ENCODE assay signal across 8 cellular contexts in genomic region chr12:57127101-57127709, GRCh38. TPM values are rescaled to one million over a fixed set of nuclear protein-coding genes. Genes with fewer than 3 reads are reported as not detected.
A peak's percentile ranks its signal among the peaks of the same experiment; 100 is the strongest.
DNase-seq lines count a peak whose midpoint lies in the region; ATAC-seq, FAIRE-seq and TF ChIP-seq lines count a peak whose summit lies in the region.

No MANE protein-coding gene starts in this region.

- ATAC-seq in HepG2 = peak; percentile 83
- ATAC-seq in stimulated activated memory B cell treated with anti-CD40 and anti-IgM and Interleukin-4, amounts not matched to agents 10 μg/mL and 1 μg/mL and 100 μg/mL, for 72 hours = peak; percentile 44

- H3K9ac ChIP-seq in Karpas-422 (ENCODE audit: low read length) (peak overlapping the region; percentile 72), HepG2 (ENCODE audit: insufficient read depth, low read depth, low read length) (peak overlapping the region; percentile 82)

- no peaks in the 10 kb centered on the region for H3K9me2 ChIP-seq in Karpas-422 (replicated peaks; ENCODE audit: insufficient read depth, low read length)

- peaks cover 26% of the 10 kb centered on the region for H3K4me1 Mint-ChIP-seq in stimulated activated memory B cell treated with anti-CD40 and anti-IgM and Interleukin-4, amounts not matched to agents 10 μg/mL and 1 μg/mL and 100 μg/mL, for 72 hours

- peak; percentile 52 for TF ChIP-seq CTCF in GM06990 (IDR thresholded peaks at IDR 0.05; ENCODE audit: insufficient read depth, low read length, poor library complexity, severe bottlenecking)
- peak; percentile 88 for TF ChIP-seq CTCF in HepG2 (CRISPR knock-in tag; IDR thresholded peaks at IDR 0.05)

- H3K4me3 Mint-ChIP-seq in stimulated activated memory B cell treated with anti-CD40 and anti-IgM and Interleukin-4, amounts not matched to agents 10 μg/mL and 1 μg/mL and 100 μg/mL, for 72 hours = peak overlapping the region; percentile 89

- H3K27ac Mint-ChIP-seq in stimulated activated memory B cell treated with anti-CD40 and anti-IgM and Interleukin-4, amounts not matched to agents 10 μg/mL and 1 μg/mL and 100 μg/mL, for 72 hours = peak overlapping the region; percentile 55

- peak overlapping the region; percentile 75 for H3K4me2 ChIP-seq in Karpas-422 (ENCODE audit: low read depth, low read length, poor library complexity, severe bottlenecking)
- peak overlapping the region; percentile 76 for H3K4me2 ChIP-seq in HepG2 (ENCODE audit: low read depth, low read length)

- H3K27ac ChIP-seq in Karpas-422 (ENCODE audit: low read length) (no peak overlapping the region), HepG2 (ENCODE audit: extremely low read length, insufficient read depth, low read length) (peak overlapping the region; percentile 92)

- intact Hi-C loops in HepG2 (cut with micrococcal nuclease; ENCODE audit: unreplicated experiment) = loop anchor here (1.0 kb wide), 2 partner anchors 23 to 46 kb away; no protein-coding TSS in a partner anchor

- peak; percentile 41 for DNase-seq in GM06990 (ENCODE audit: extremely low read depth, insufficient read length)
- DNase-seq in Karpas-422 = peak; percentile 75
- peak; percentile 31 for DNase-seq in T-helper 9 cell
- peak; percentile 77 for DNase-seq in cerebellar cortex (ENCODE audit: low spot score)
- DNase-seq in HepG2 (ENCODE audit: low spot score) = peak; percentile 84
- no peak for DNase-seq in NCI-H446 treated with DMSO at 0.1 percent for 48 hours (lab: John Stamatoyannopoulos, UW)
- DNase-seq in pons (ENCODE audit: low spot score) = no peak

- H3K79me2 ChIP-seq in Karpas-422 (ENCODE audit: low read length) (no peaks in the 10 kb centered on the region), HepG2 (ENCODE audit: insufficient read depth, low read length) (peaks cover 36% of the 10 kb centered on the region)

- peak overlapping the region; percentile 61 for H3K4me3 ChIP-seq in GM06990 (replicated peaks; ENCODE audit: low read depth, low read length)
- peak overlapping the region; percentile 69 for H3K4me3 ChIP-seq in Karpas-422 (ENCODE audit: low read length)
- peak overlapping the region; percentile 87 to 96 (median 88) for H3K4me3 ChIP-seq in HepG2 (replicated peaks in 1 of 3; ENCODE audit: insufficient read depth in 1 of 3, low read depth in 2 of 3, low read length in 3 of 3)

- H3K9me3 ChIP-seq in Karpas-422 (ENCODE audit: low read length) = peaks cover 6% of the 10 kb centered on the region; the same call in 1 of the 2 replicates
- H3K9me3 ChIP-seq in HepG2 (ENCODE audit: low read length) = no peaks in the 10 kb centered on the region

- H4K20me1 ChIP-seq in Karpas-422 (ENCODE audit: insufficient read depth, low read depth, low read length) (no peaks in the 10 kb centered on the region), HepG2 (ENCODE audit: insufficient read depth, low read length) (peaks cover 14% of the 10 kb centered on the region)

- CTCF ChIA-PET in HepG2 (lab: Yijun Ruan, JAX; ENCODE audit: low intra/inter-chr PET ratio, low total read pairs) = interaction anchor here (0.9 to 2.0 kb wide), 4 partner anchors 44 to 55 kb away, joined by 3 to 22 read pairs (median 10); no protein-coding TSS in a partner anchor

- peaks cover 12% of the 10 kb centered on the region for H3K4me1 ChIP-seq in Karpas-422 (ENCODE audit: low read length)
- peaks cover 36% of the 10 kb centered on the region for H3K4me1 ChIP-seq in HepG2 (ENCODE audit: insufficient read depth, low read length)

- in situ Hi-C loops in HepG2 (cut with HindIII; ENCODE audit: extremely low pct_ligation_motif_present, low pct_unique_long_range_greater_than_20kb) = no loop called here

- WGBS in HepG2 (ENCODE audit: low lambda C conversion rate) = 4% methylated on average over 13 of the region's 26 CpGs

- peak; percentile 59 to 64 for TF ChIP-seq POLR2A in HepG2 (IDR thresholded peaks at IDR 0.05; ENCODE audit: insufficient read depth in 1 of 2, low read depth in 2 of 2, low read length in 2 of 2)

- H2AFZ ChIP-seq in Karpas-422 (ENCODE audit: low read length) = peak overlapping the region; percentile 72; the same call in 1 of the 2 replicates
- H2AFZ ChIP-seq in HepG2 (ENCODE audit: low read length) = no peak overlapping the region

- TF ChIP-seq EP300 in HepG2 (IDR thresholded peaks at IDR 0.05; ENCODE audit: low read depth in 2 of 2, low read length in 2 of 2) (peak in 1 of 2 experiments; percentile 28; a peak in 1 of 4 replicates), HepG2 (CRISPR knock-in tag; IDR thresholded peaks at IDR 0.05; ENCODE audit: borderline replicate concordance) (peak; percentile 9; the same call in 1 of the 2 replicates)

- peaks cover 6% of the 10 kb centered on the region for H3K9me3 Mint-ChIP-seq in stimulated activated memory B cell treated with anti-CD40 and anti-IgM and Interleukin-4, amounts not matched to agents 10 μg/mL and 1 μg/mL and 100 μg/mL, for 72 hours

- POLR2A ChIA-PET in HepG2 (lab: Yijun Ruan, JAX) = interaction anchor here (0.8 to 16.0 kb wide), 26 partner anchors 10 to 327 kb away, joined by 3 to 827 read pairs (median 8); partner anchors contain the start of genes INHBE, LRP1-AS, MYO1A and NAB2

- peaks cover 5% of the 10 kb centered on the region for H3K36me3 Mint-ChIP-seq in stimulated activated memory B cell treated with anti-CD40 and anti-IgM and Interleukin-4, amounts not matched to agents 10 μg/mL and 1 μg/mL and 100 μg/mL, for 72 hours

- BruUV-seq in HepG2 (replicated peaks; lab: Mats Ljungman, UMichigan) = TSS peak; percentile 84

- FAIRE-seq in HepG2 (lab: Jason Lieb, UNC) = peak; percentile 60

- peak; percentile 84 for TF ChIP-seq RAD21 in HepG2 (CRISPR knock-in tag; IDR thresholded peaks at IDR 0.05)

- H3K27me3 ChIP-seq in GM06990 (replicated peaks; ENCODE audit: control insufficient read depth, insufficient read depth, low read length) (peaks cover 4% of the 10 kb centered on the region), Karpas-422 (ENCODE audit: low read length) (no peaks in the 10 kb centered on the region), HepG2 (ENCODE audit: control insufficient read depth in 1 of 2, insufficient read depth in 2 of 2, low read length in 2 of 2) (no peaks in the 10 kb centered on the region; a peak in 1 of 5 replicates)

- H3K27me3 Mint-ChIP-seq in stimulated activated memory B cell treated with anti-CD40 and anti-IgM and Interleukin-4, amounts not matched to agents 10 μg/mL and 1 μg/mL and 100 μg/mL, for 72 hours = no peaks in the 10 kb centered on the region

- H3K36me3 ChIP-seq in GM06990 (ENCODE audit: control insufficient read depth, insufficient read depth, low read length) (no peaks in the 10 kb centered on the region), Karpas-422 (ENCODE audit: insufficient read depth, low read length) (no peaks in the 10 kb centered on the region), HepG2 (replicated peaks in 1 of 2; ENCODE audit: control insufficient read depth in 1 of 2, insufficient read depth in 2 of 2, low read length in 2 of 2) (peaks cover 0 to 3% of the 10 kb centered on the region in 2 experiments; a peak in 1 of 5 replicates)

RNA-seq across cellular contexts. Expression of gene LRP1, which starts 1.1 kb away (rescaled TPM):
- total RNA-seq in Karpas-422 (2014; rRNA removed; shearing (Covaris generic); ENCODE audit: low replicate concordance) = 0.56 and 3.1 TPM in 2 replicates
- 14.7 and 16.5 TPM in 2 replicates for total RNA-seq in HepG2 (2016; rRNA removed; fragmentation: Illumina TruSeq; extraction: Trizol)
- 7.0 and 7.1 TPM in 2 replicates for total RNA-seq in HepG2 (2016; cell fraction: cytosol; rRNA removed; fragmentation: Illumina TruSeq; extraction: Trizol; ENCODE audit: low read depth)
- total RNA-seq in HepG2 (2016; cell fraction: insoluble cytoplasmic fraction; rRNA removed; fragmentation: Illumina TruSeq; extraction: Trizol) = 12.6 and 13.0 TPM in 2 replicates
- total RNA-seq in HepG2 (2016; cell fraction: membrane; rRNA removed; fragmentation: Illumina TruSeq; extraction: Trizol) = 9.7 and 10.2 TPM in 2 replicates
- total RNA-seq in HepG2 (2016; cell fraction: nucleus; rRNA removed; fragmentation: Illumina TruSeq; extraction: Trizol) = 47.7 and 58.7 TPM in 2 replicates
- 30.8 and 33.6 TPM in 2 replicates for polyA plus RNA-seq in HepG2 (2011; rRNA removed)
- 30.4 and 39.0 TPM in 2 replicates for polyA plus RNA-seq in HepG2 (2011; cell fraction: cytosol; rRNA removed)
- 188 and 243 TPM in 2 replicates for polyA plus RNA-seq in HepG2 (2011; cell fraction: nucleus; rRNA removed)
- polyA plus RNA-seq in HepG2 (2012) = 92.4 and 98.3 TPM in 2 replicates
- polyA plus RNA-seq in HepG2 (2016; cell fraction: cytosol; fragmentation: Illumina TruSeq; extraction: Trizol; ENCODE audit: low read depth) = 2.5 TPM in 2 replicates
- 11.6 and 18.1 TPM in 2 replicates for polyA plus RNA-seq in HepG2 (2016; cell fraction: insoluble cytoplasmic fraction; fragmentation: Illumina TruSeq; extraction: Trizol; ENCODE audit: low read depth)
- polyA plus RNA-seq in HepG2 (2016; cell fraction: membrane; fragmentation: Illumina TruSeq; extraction: Trizol; ENCODE audit: low read depth) = 4.9 TPM in 2 replicates
- 95.2 and 99.3 TPM in 2 replicates for polyA plus RNA-seq in HepG2 (2016; cell fraction: nucleus; fragmentation: Illumina TruSeq; extraction: Trizol; ENCODE audit: insufficient read depth, low read depth)
- polyA minus RNA-seq in HepG2 (2011; rRNA and poly(A)+ RNA removed; ENCODE audit: low replicate concordance) = 6.6 and 218 TPM in 2 replicates
- 92.2 and 104 TPM in 2 replicates for polyA minus RNA-seq in HepG2 (2011; cell fraction: cytosol; rRNA and poly(A)+ RNA removed)
- 85.0 and 102 TPM in 2 replicates for polyA minus RNA-seq in HepG2 (2011; cell fraction: nucleus; rRNA and poly(A)+ RNA removed)

RNA-seq across cellular contexts. Expression of gene STAT6, which starts 16.0 kb away (rescaled TPM):
- total RNA-seq in Karpas-422 (2014; rRNA removed; shearing (Covaris generic); ENCODE audit: low replicate concordance) = 116 and 140 TPM in 2 replicates
- total RNA-seq in HepG2 (2016; rRNA removed; fragmentation: Illumina TruSeq; extraction: Trizol) = 19.4 and 28.0 TPM in 2 replicates
- total RNA-seq in HepG2 (2016; cell fraction: cytosol; rRNA removed; fragmentation: Illumina TruSeq; extraction: Trizol; ENCODE audit: low read depth) = 6.8 and 8.2 TPM in 2 replicates
- total RNA-seq in HepG2 (2016; cell fraction: insoluble cytoplasmic fraction; rRNA removed; fragmentation: Illumina TruSeq; extraction: Trizol) = 16.5 and 28.8 TPM in 2 replicates
- 12.1 and 12.8 TPM in 2 replicates for total RNA-seq in HepG2 (2016; cell fraction: membrane; rRNA removed; fragmentation: Illumina TruSeq; extraction: Trizol)
- total RNA-seq in HepG2 (2016; cell fraction: nucleus; rRNA removed; fragmentation: Illumina TruSeq; extraction: Trizol) = 25.5 and 33.3 TPM in 2 replicates
- polyA plus RNA-seq in HepG2 (2011; rRNA removed) = 62.2 and 68.7 TPM in 2 replicates
- 28.2 and 38.4 TPM in 2 replicates for polyA plus RNA-seq in HepG2 (2011; cell fraction: cytosol; rRNA removed)
- 203 and 258 TPM in 2 replicates for polyA plus RNA-seq in HepG2 (2011; cell fraction: nucleus; rRNA removed)
- polyA plus RNA-seq in HepG2 (2012) = 33.9 and 37.3 TPM in 2 replicates
- 3.4 and 3.9 TPM in 2 replicates for polyA plus RNA-seq in HepG2 (2016; cell fraction: cytosol; fragmentation: Illumina TruSeq; extraction: Trizol; ENCODE audit: low read depth)
- 16.5 and 19.0 TPM in 2 replicates for polyA plus RNA-seq in HepG2 (2016; cell fraction: insoluble cytoplasmic fraction; fragmentation: Illumina TruSeq; extraction: Trizol; ENCODE audit: low read depth)
- 8.0 and 8.1 TPM in 2 replicates for polyA plus RNA-seq in HepG2 (2016; cell fraction: membrane; fragmentation: Illumina TruSeq; extraction: Trizol; ENCODE audit: low read depth)
- 87.2 and 88.4 TPM in 2 replicates for polyA plus RNA-seq in HepG2 (2016; cell fraction: nucleus; fragmentation: Illumina TruSeq; extraction: Trizol; ENCODE audit: insufficient read depth, low read depth)
- polyA minus RNA-seq in HepG2 (2011; rRNA and poly(A)+ RNA removed; ENCODE audit: low replicate concordance) = 65.8 and 169 TPM in 2 replicates
- polyA minus RNA-seq in HepG2 (2011; cell fraction: cytosol; rRNA and poly(A)+ RNA removed) = 16.4 and 22.5 TPM in 2 replicates
- 34.6 and 43.3 TPM in 2 replicates for polyA minus RNA-seq in HepG2 (2011; cell fraction: nucleus; rRNA and poly(A)+ RNA removed)

RNA-seq across cellular contexts. Expression of gene LRP1-AS, which starts 20.2 kb away (rescaled TPM):
- total RNA-seq in Karpas-422 (2014; rRNA removed; shearing (Covaris generic); ENCODE audit: low replicate concordance) = not detected in 2 replicates
- not detected in 2 replicates for total RNA-seq in HepG2 (2016; rRNA removed; fragmentation: Illumina TruSeq; extraction: Trizol)
- not detected in 2 replicates for total RNA-seq in HepG2 (2016; cell fraction: cytosol; rRNA removed; fragmentation: Illumina TruSeq; extraction: Trizol; ENCODE audit: low read depth)
- total RNA-seq in HepG2 (2016; cell fraction: insoluble cytoplasmic fraction; rRNA removed; fragmentation: Illumina TruSeq; extraction: Trizol) = not detected in 2 replicates
- total RNA-seq in HepG2 (2016; cell fraction: membrane; rRNA removed; fragmentation: Illumina TruSeq; extraction: Trizol) = not detected in 2 replicates
- total RNA-seq in HepG2 (2016; cell fraction: nucleus; rRNA removed; fragmentation: Illumina TruSeq; extraction: Trizol) = not detected in 2 replicates
- 0.20 TPM in 1 of 2 replicates, not detected in the other for polyA plus RNA-seq in HepG2 (2011; rRNA removed)
- polyA plus RNA-seq in HepG2 (2011; cell fraction: cytosol; rRNA removed) = not detected in 2 replicates
- not detected in 2 replicates for polyA plus RNA-seq in HepG2 (2011; cell fraction: nucleus; rRNA removed)
- not detected in 2 replicates for polyA plus RNA-seq in HepG2 (2012)
- not detected in 2 replicates for polyA plus RNA-seq in HepG2 (2016; cell fraction: cytosol; fragmentation: Illumina TruSeq; extraction: Trizol; ENCODE audit: low read depth)
- not detected in 2 replicates for polyA plus RNA-seq in HepG2 (2016; cell fraction: insoluble cytoplasmic fraction; fragmentation: Illumina TruSeq; extraction: Trizol; ENCODE audit: low read depth)
- not detected in 2 replicates for polyA plus RNA-seq in HepG2 (2016; cell fraction: membrane; fragmentation: Illumina TruSeq; extraction: Trizol; ENCODE audit: low read depth)
- polyA plus RNA-seq in HepG2 (2016; cell fraction: nucleus; fragmentation: Illumina TruSeq; extraction: Trizol; ENCODE audit: insufficient read depth, low read depth) = not detected in 2 replicates
- polyA minus RNA-seq in HepG2 (2011; rRNA and poly(A)+ RNA removed; ENCODE audit: low replicate concordance) = not detected in 2 replicates
- not detected in 2 replicates for polyA minus RNA-seq in HepG2 (2011; cell fraction: cytosol; rRNA and poly(A)+ RNA removed)
- polyA minus RNA-seq in HepG2 (2011; cell fraction: nucleus; rRNA and poly(A)+ RNA removed) = not detected in 2 replicates

RNA-seq across cellular contexts. Expression of gene NAB2, which starts 38.3 kb away (rescaled TPM):
- total RNA-seq in Karpas-422 (2014; rRNA removed; shearing (Covaris generic); ENCODE audit: low replicate concordance) = 19.4 and 38.0 TPM in 2 replicates
- total RNA-seq in HepG2 (2016; rRNA removed; fragmentation: Illumina TruSeq; extraction: Trizol) = 11.0 and 11.7 TPM in 2 replicates
- 3.0 and 3.6 TPM in 2 replicates for total RNA-seq in HepG2 (2016; cell fraction: cytosol; rRNA removed; fragmentation: Illumina TruSeq; extraction: Trizol; ENCODE audit: low read depth)
- 11.0 and 11.7 TPM in 2 replicates for total RNA-seq in HepG2 (2016; cell fraction: insoluble cytoplasmic fraction; rRNA removed; fragmentation: Illumina TruSeq; extraction: Trizol)
- total RNA-seq in HepG2 (2016; cell fraction: membrane; rRNA removed; fragmentation: Illumina TruSeq; extraction: Trizol) = 6.6 and 6.9 TPM in 2 replicates
- 5.9 and 6.3 TPM in 2 replicates for total RNA-seq in HepG2 (2016; cell fraction: nucleus; rRNA removed; fragmentation: Illumina TruSeq; extraction: Trizol)
- 12.9 and 17.5 TPM in 2 replicates for polyA plus RNA-seq in HepG2 (2011; rRNA removed)
- 11.8 and 13.8 TPM in 2 replicates for polyA plus RNA-seq in HepG2 (2011; cell fraction: cytosol; rRNA removed)
- polyA plus RNA-seq in HepG2 (2011; cell fraction: nucleus; rRNA removed) = 15.3 and 15.9 TPM in 2 replicates
- polyA plus RNA-seq in HepG2 (2012) = 8.1 and 11.0 TPM in 2 replicates
- polyA plus RNA-seq in HepG2 (2016; cell fraction: cytosol; fragmentation: Illumina TruSeq; extraction: Trizol; ENCODE audit: low read depth) = 1.9 and 2.1 TPM in 2 replicates
- 11.1 and 11.2 TPM in 2 replicates for polyA plus RNA-seq in HepG2 (2016; cell fraction: insoluble cytoplasmic fraction; fragmentation: Illumina TruSeq; extraction: Trizol; ENCODE audit: low read depth)
- 4.3 and 4.7 TPM in 2 replicates for polyA plus RNA-seq in HepG2 (2016; cell fraction: membrane; fragmentation: Illumina TruSeq; extraction: Trizol; ENCODE audit: low read depth)
- polyA plus RNA-seq in HepG2 (2016; cell fraction: nucleus; fragmentation: Illumina TruSeq; extraction: Trizol; ENCODE audit: insufficient read depth, low read depth) = 14.2 and 14.8 TPM in 2 replicates
- 19.1 and 23.7 TPM in 2 replicates for polyA minus RNA-seq in HepG2 (2011; rRNA and poly(A)+ RNA removed; ENCODE audit: low replicate concordance)
- 9.8 and 9.9 TPM in 2 replicates for polyA minus RNA-seq in HepG2 (2011; cell fraction: cytosol; rRNA and poly(A)+ RNA removed)
- 5.2 and 7.7 TPM in 2 replicates for polyA minus RNA-seq in HepG2 (2011; cell fraction: nucleus; rRNA and poly(A)+ RNA removed)

RNA-seq across cellular contexts. Expression of gene NEMP1, which starts 48.6 kb away (rescaled TPM):
- 34.2 and 59.6 TPM in 2 replicates for total RNA-seq in Karpas-422 (2014; rRNA removed; shearing (Covaris generic); ENCODE audit: low replicate concordance)
- total RNA-seq in HepG2 (2016; rRNA removed; fragmentation: Illumina TruSeq; extraction: Trizol) = 8.3 and 12.9 TPM in 2 replicates
- 1.1 and 1.5 TPM in 2 replicates for total RNA-seq in HepG2 (2016; cell fraction: cytosol; rRNA removed; fragmentation: Illumina TruSeq; extraction: Trizol; ENCODE audit: low read depth)
- 8.4 and 12.6 TPM in 2 replicates for total RNA-seq in HepG2 (2016; cell fraction: insoluble cytoplasmic fraction; rRNA removed; fragmentation: Illumina TruSeq; extraction: Trizol)
- total RNA-seq in HepG2 (2016; cell fraction: membrane; rRNA removed; fragmentation: Illumina TruSeq; extraction: Trizol) = 3.9 and 4.4 TPM in 2 replicates
- total RNA-seq in HepG2 (2016; cell fraction: nucleus; rRNA removed; fragmentation: Illumina TruSeq; extraction: Trizol) = 18.4 and 20.1 TPM in 2 replicates
- polyA plus RNA-seq in HepG2 (2011; rRNA removed) = 7.4 and 11.4 TPM in 2 replicates
- 4.1 and 4.8 TPM in 2 replicates for polyA plus RNA-seq in HepG2 (2011; cell fraction: cytosol; rRNA removed)
- polyA plus RNA-seq in HepG2 (2011; cell fraction: nucleus; rRNA removed) = 14.3 and 15.1 TPM in 2 replicates
- 4.5 and 6.4 TPM in 2 replicates for polyA plus RNA-seq in HepG2 (2012)
- 0.51 and 0.62 TPM in 2 replicates for polyA plus RNA-seq in HepG2 (2016; cell fraction: cytosol; fragmentation: Illumina TruSeq; extraction: Trizol; ENCODE audit: low read depth)
- polyA plus RNA-seq in HepG2 (2016; cell fraction: insoluble cytoplasmic fraction; fragmentation: Illumina TruSeq; extraction: Trizol; ENCODE audit: low read depth) = 5.7 and 6.0 TPM in 2 replicates
- polyA plus RNA-seq in HepG2 (2016; cell fraction: membrane; fragmentation: Illumina TruSeq; extraction: Trizol; ENCODE audit: low read depth) = 1.6 and 1.9 TPM in 2 replicates
- 24.7 and 25.8 TPM in 2 replicates for polyA plus RNA-seq in HepG2 (2016; cell fraction: nucleus; fragmentation: Illumina TruSeq; extraction: Trizol; ENCODE audit: insufficient read depth, low read depth)
- 11.6 and 44.1 TPM in 2 replicates for polyA minus RNA-seq in HepG2 (2011; rRNA and poly(A)+ RNA removed; ENCODE audit: low replicate concordance)
- 3.4 and 5.6 TPM in 2 replicates for polyA minus RNA-seq in HepG2 (2011; cell fraction: cytosol; rRNA and poly(A)+ RNA removed)
- polyA minus RNA-seq in HepG2 (2011; cell fraction: nucleus; rRNA and poly(A)+ RNA removed) = 11.1 and 11.2 TPM in 2 replicates

Comparison
In these comparisons a context has a peak if more than half of its experiments do, and no peak if none do; other contexts are left out.
1. DNase-seq: peak in GM06990 (single experiment), Karpas-422 (single experiment), T-helper 9 cell (single experiment), cerebellar cortex (single experiment) and HepG2 (single experiment); none in NCI-H446 treated with DMSO at 0.1 percent for 48 hours (single experiment) and pons (single experiment).
2. Peak in every context shown above with its lines, with median percentiles within 50 percentile points of each other: H3K4me3 ChIP-seq.